ENCODE assay signal across 29 cellular contexts in genomic region chr1:14090531-14090930, GRCh38.
"Had no signal": no experiment of that assay in that cellular context is flagged by ENCODE, and none has a peak within 500 bp of the region (broad histone marks: within the 10 kb centered on the region; RNA-seq: fewer than 3 reads in every experiment).

No MANE protein-coding gene starts in this region.

- H3K4me3 Mint-ChIP-seq: naive thymus-derived CD4-positive, alpha-beta T cell; natural killer cell; nephron; stimulated activated effector memory CD8-positive, alpha-beta T cell treated with anti-CD3 and anti-CD28 coated beads, Interleukin-12 subunit alpha, Interleukin-12 subunit beta, amount 100 ng/mL, for 72 hours; stimulated activated naive B cell treated with anti-CD40 and anti-IgM and Interleukin-4, amounts not matched to agents 10 μg/mL and 1 μg/mL and 100 μg/mL, for 72 hours; stimulated activated naive CD8-positive, alpha-beta T cell treated with anti-CD3 and anti-CD28 coated beads, Interleukin-15, Interleukin-2, amounts not matched to agents 100 ng/mL and 50 ng/mL, for 24 hours had no signal

- H3K4me3 ChIP-seq: ovary, psoas muscle, right lobe of liver, sigmoid colon, stomach, thoracic aorta, thyroid gland, tibial nerve, upper lobe of left lung, vagina had no signal

- DNase-seq: naive thymus-derived CD4-positive, alpha-beta T cell; natural killer cell; nucleus accumbens; ovary; posterior cingulate gyrus; psoas muscle; right cardiac atrium; right lobe of liver; sigmoid colon; small intestine; stimulated activated CD4-positive, alpha-beta T cell treated with anti-CD3 and anti-CD28 coated beads, Interleukin-15, amount 100 ng/mL, for 24 hours; stimulated activated CD4-positive, alpha-beta T cell treated with anti-CD3 and anti-CD28 coated beads, Interleukin-2, amount 100 ng/mL, for 24 hours; stimulated activated CD4-positive, alpha-beta T cell treated with anti-CD3 and anti-CD28 coated beads, Interleukin-2, amount 100 ng/mL, for 48 hours; stimulated activated CD4-positive, alpha-beta T cell treated with anti-CD3 and anti-CD28 coated beads, Interleukin-4, amount 100 ng/mL, for 24 hours; stimulated activated naive B cell treated with anti-CD40 and anti-IgM and Interleukin-4, amounts not matched to agents 10 μg/mL and 1 μg/mL and 100 μg/mL, for 72 hours; stimulated activated naive CD4-positive, alpha-beta T cell treated with Interleukin-2 at 50 U/mL for 16 hours; stomach; thyroid gland; trophoblast cell; upper lobe of left lung had no signal

- H3K4me1 ChIP-seq: parathyroid adenoma, psoas muscle, right lobe of liver, sigmoid colon, stomach, thyroid gland, tibial nerve, upper lobe of left lung, vagina had no signal

- H3K36me3 Mint-ChIP-seq: stimulated activated effector memory CD8-positive, alpha-beta T cell treated with anti-CD3 and anti-CD28 coated beads, Interleukin-12 subunit alpha, Interleukin-12 subunit beta, amount 100 ng/mL, for 72 hours had no signal

- H3K36me3 ChIP-seq: neutrophil, ovary, right lobe of liver, sigmoid colon, stomach, thoracic aorta, thyroid gland, tibial nerve, upper lobe of left lung, vagina had no signal

- H3K4me1 Mint-ChIP-seq: naive thymus-derived CD4-positive, alpha-beta T cell; natural killer cell; nephron; stimulated activated effector memory CD8-positive, alpha-beta T cell treated with anti-CD3 and anti-CD28 coated beads, Interleukin-12 subunit alpha, Interleukin-12 subunit beta, amount 100 ng/mL, for 72 hours; stimulated activated naive B cell treated with anti-CD40 and anti-IgM and Interleukin-4, amounts not matched to agents 10 μg/mL and 1 μg/mL and 100 μg/mL, for 72 hours had no signal

- H3K27me3 ChIP-seq: neutrophil, ovary, right lobe of liver, sigmoid colon, stomach, thyroid gland, tibial nerve, upper lobe of left lung, vagina had no signal

- H3K27ac Mint-ChIP-seq: naive thymus-derived CD4-positive, alpha-beta T cell; natural killer cell; nephron; progenitor cell of endocrine pancreas; stimulated activated effector memory CD8-positive, alpha-beta T cell treated with anti-CD3 and anti-CD28 coated beads, Interleukin-12 subunit alpha, Interleukin-12 subunit beta, amount 100 ng/mL, for 72 hours; stimulated activated naive B cell treated with anti-CD40 and anti-IgM and Interleukin-4, amounts not matched to agents 10 μg/mL and 1 μg/mL and 100 μg/mL, for 72 hours; stimulated activated naive CD8-positive, alpha-beta T cell treated with anti-CD3 and anti-CD28 coated beads, Interleukin-15, Interleukin-2, amounts not matched to agents 100 ng/mL and 50 ng/mL, for 24 hours had no signal

- H3K27ac ChIP-seq: neutrophil, ovary, parathyroid adenoma, psoas muscle, right lobe of liver, sigmoid colon, stomach, thoracic aorta, thyroid gland, tibial nerve, upper lobe of left lung, vagina had no signal

- H3K9me3 ChIP-seq: neutrophil, ovary, thyroid gland, vagina had no signal
